Comparison of ENCODE assay signal across 17 cellular contexts in genomic region chr1:201673912-201674311, GRCh38.
"Had no signal": no experiment of that assay in that cellular context is flagged by ENCODE, and none has a peak within 500 bp of the region (broad histone marks: within the 10 kb centered on the region; RNA-seq: fewer than 3 reads in every experiment).

No MANE protein-coding gene starts in this region.

- DNase-seq: activated CD8-positive, alpha-beta memory T cell treated with anti-CD3 and anti-CD28 coated beads, Interleukin-2, amount 50 U/mL, for 4 hours; activated naive CD4-positive, alpha-beta T cell; activated T-cell treated with anti-CD3 and anti-CD28 coated beads, Interleukin-2, amount 50 U/mL, for 4 hours; adrenal gland; head of caudate nucleus; left colon; retina; sigmoid colon; stimulated activated CD4-positive, alpha-beta T cell treated with anti-CD3 and anti-CD28 coated beads, Interleukin-15, amount 100 ng/mL, for 24 hours; stimulated activated CD8-positive, alpha-beta memory T cell treated with anti-CD3 and anti-CD28 coated beads, Interleukin-4, amount 100 ng/mL, for 48 hours; stimulated activated naive B cell treated with anti-CD40 and anti-IgM and Interleukin-4, amounts not matched to agents 10 μg/mL and 1 μg/mL and 100 μg/mL, for 72 hours; T-helper 9 cell had no signal

- H3K36me3 ChIP-seq: adrenal gland, ascending aorta, breast epithelium, gastroesophageal sphincter, sigmoid colon had no signal

- H3K9me3 ChIP-seq: adrenal gland, ascending aorta, breast epithelium, gastroesophageal sphincter, sigmoid colon had no signal

- H3K4me1 ChIP-seq: breast epithelium had no signal

- ATAC-seq: activated T-cell treated with anti-CD3 and anti-CD28 coated beads, Interleukin-2, amount 50 U/mL, for 4 hours; gastroesophageal sphincter; left colon; stimulated activated naive B cell treated with anti-CD40 and anti-IgM and Interleukin-4, amounts not matched to agents 10 μg/mL and 1 μg/mL and 100 μg/mL, for 72 hours had no signal

- H3K27ac ChIP-seq: adrenal gland, ascending aorta, breast epithelium, epithelial cell of prostate, gastroesophageal sphincter, sigmoid colon had no signal

- H3K27me3 ChIP-seq: adrenal gland, ascending aorta, breast epithelium, gastroesophageal sphincter, sigmoid colon had no signal

- H3K4me3 ChIP-seq: adrenal gland, ascending aorta, breast epithelium, gastroesophageal sphincter, sigmoid colon, smooth muscle cell had no signal
